ENCODE assay signal across 13 cellular contexts in the genomic region with DNA sequence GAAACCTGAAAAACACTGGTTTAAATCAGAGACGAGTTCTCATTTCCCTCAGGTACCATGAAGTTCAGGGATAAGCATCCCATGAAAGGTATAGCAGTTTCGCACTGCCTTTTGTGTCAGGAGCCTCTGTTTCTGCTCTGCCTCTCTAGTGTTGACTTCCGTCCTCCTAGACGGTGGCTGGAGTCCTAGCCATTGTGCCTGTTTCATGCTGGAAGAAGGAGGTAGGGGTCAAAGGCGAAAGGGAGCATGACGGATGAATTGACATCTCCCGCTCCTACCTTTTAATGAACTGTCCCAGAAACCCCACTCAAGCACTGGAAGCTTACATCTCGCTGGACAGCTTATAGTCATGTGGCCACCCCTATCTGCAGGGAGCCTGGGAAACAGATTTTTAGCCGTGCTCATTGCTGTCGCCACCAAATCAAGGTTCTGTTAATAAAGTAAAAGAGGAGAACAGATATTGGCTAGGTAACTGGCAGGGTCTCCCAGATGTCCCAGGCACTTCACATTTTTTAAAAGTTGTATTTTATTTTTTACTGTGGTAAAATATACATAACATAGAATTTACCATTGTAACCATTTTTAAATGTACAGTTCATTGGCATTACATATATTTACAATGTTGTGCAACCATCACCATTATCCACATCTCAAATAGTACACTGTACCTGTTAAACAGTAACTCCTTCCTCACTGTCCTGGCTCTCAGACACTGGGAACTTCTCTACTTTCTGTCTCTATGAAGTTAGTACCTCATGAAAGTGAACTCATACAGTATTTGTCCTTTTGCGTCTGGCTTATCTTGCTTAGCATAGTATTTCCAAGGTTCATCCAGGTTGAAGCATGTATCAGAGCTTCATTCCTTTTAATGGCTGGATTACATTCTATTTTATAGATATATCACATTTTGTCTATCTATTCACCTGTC. TPM values are rescaled to one million over a fixed set of nuclear protein-coding genes. Genes with fewer than 3 reads are reported as not detected.
DNase-seq lines count a peak whose midpoint lies in the region; ATAC-seq and TF ChIP-seq lines count a peak whose summit lies in the region.
"Had no signal": no experiment of that assay in that cellular context is flagged by ENCODE, and none has a peak within 500 bp of the region (broad histone marks: within the 10 kb centered on the region; RNA-seq: fewer than 3 reads in every experiment).

No MANE protein-coding gene starts in this region.

- H3K9me3 Mint-ChIP-seq in activated CD4-positive, alpha-beta T cell treated with anti-CD3 and anti-CD28 coated beads, Interleukin-2, amount 10 ng/mL, durations not matched to agents 7 days and 5 days = peaks cover 2% of the 10 kb centered on the region
- H3K9me3 Mint-ChIP-seq: neural crest cell had no signal

- H3K4me3 ChIP-seq in SJSA1 (no peak overlapping the region), hepatocyte (no peak overlapping the region), stomach (no peak overlapping the region)
- H3K4me3 ChIP-seq: HAP-1, skin epidermis had no signal

- no peak overlapping the region for H3K4me2 ChIP-seq in hepatocyte

- WGBS in hepatocyte (ENCODE audit: low lambda C conversion rate, missing lambda C conversion rate) = 76% methylated on average over 11 of the region's 11 CpGs
- 76 to 85% (median 79%) methylated on average over 11 of the region's 11 CpGs for WGBS in stomach, 5 donors

- intact Hi-C loops in stomach (cut with DNase I; ENCODE audit: low total_unique reads) = loop anchor here (10.0 kb wide), 1 partner anchor 328 kb away; no protein-coding TSS in a partner anchor

- CTCF ChIA-PET in activated CD4-positive, alpha-beta T cell treated with anti-CD3 and anti-CD28 coated beads, Interleukin-2, amount 10 ng/mL, durations not matched to agents 7 days and 5 days (lab: Charles Lee) = interaction anchor here (0.6 to 3.2 kb wide), 13 partner anchors 8 to 366 kb away, joined by 3 to 14 read pairs (median 3); a partner anchor contains a TSS

- no peak for TF ChIP-seq POLR2A in stomach (IDR thresholded peaks at IDR 0.05)

- POLR2A ChIA-PET in activated CD4-positive, alpha-beta T cell treated with anti-CD3 and anti-CD28 coated beads, Interleukin-2, amount 10 ng/mL, durations not matched to agents 7 days and 5 days (lab: Charles Lee) = interaction anchor here (0.6 to 0.7 kb wide), 2 partner anchors 11 to 103 kb away, joined by 3 to 4 read pairs; no protein-coding TSS in a partner anchor

- TF ChIP-seq CTCF in hepatocyte (IDR thresholded peaks at IDR 0.05; ENCODE audit: poor library complexity) (no peak), stomach (IDR thresholded peaks at IDR 0.05) (no peak)

- TF ChIP-seq EP300 in stomach (IDR thresholded peaks at IDR 0.05) = no peak

- H3K4me1 ChIP-seq in SJSA1 (replicated peaks) (peaks cover 42% of the 10 kb centered on the region), hepatocyte (ENCODE audit: insufficient read depth) (peaks cover 13% of the 10 kb centered on the region), stomach (peaks cover 10 to 47% (median 28%) of the 10 kb centered on the region in 4 donors)
- H3K4me1 ChIP-seq: HAP-1 had no signal

- peak overlapping the region; percentile 50 for H3K27ac Mint-ChIP-seq in activated CD4-positive, alpha-beta T cell treated with anti-CD3 and anti-CD28 coated beads, Interleukin-2, amount 10 ng/mL, durations not matched to agents 7 days and 5 days

- no peaks in the 10 kb centered on the region for H3K9me2 ChIP-seq in hepatocyte (replicated peaks; ENCODE audit: insufficient read depth)

- no peaks in the 10 kb centered on the region for H3K27me3 Mint-ChIP-seq in activated CD4-positive, alpha-beta T cell treated with anti-CD3 and anti-CD28 coated beads, Interleukin-2, amount 10 ng/mL, durations not matched to agents 7 days and 5 days

- H3K36me3 Mint-ChIP-seq in activated CD4-positive, alpha-beta T cell treated with anti-CD3 and anti-CD28 coated beads, Interleukin-2, amount 10 ng/mL, durations not matched to agents 7 days and 5 days (ENCODE audit: low read depth) = peaks cover 1% of the 10 kb centered on the region

- H4K20me1 ChIP-seq in hepatocyte (ENCODE audit: insufficient read depth, poor library complexity, severe bottlenecking) = no peaks in the 10 kb centered on the region

- ATAC-seq in HG03196 (IDR thresholded peaks at IDR 0.05; ENCODE audit: unreplicated experiment) (no peak), GM21723 (IDR thresholded peaks at IDR 0.05; ENCODE audit: unreplicated experiment) (no peak)

- H3K27me3 ChIP-seq in SJSA1 (replicated peaks) (no peaks in the 10 kb centered on the region), hepatocyte (peaks cover 3% of the 10 kb centered on the region), stomach (no peaks in the 10 kb centered on the region)

- H3K4me1 Mint-ChIP-seq in activated CD4-positive, alpha-beta T cell treated with anti-CD3 and anti-CD28 coated beads, Interleukin-2, amount 10 ng/mL, durations not matched to agents 7 days and 5 days = peaks cover 77% of the 10 kb centered on the region

- no peak overlapping the region for H3K4me3 Mint-ChIP-seq in activated CD4-positive, alpha-beta T cell treated with anti-CD3 and anti-CD28 coated beads, Interleukin-2, amount 10 ng/mL, durations not matched to agents 7 days and 5 days
- H3K4me3 Mint-ChIP-seq: neural crest cell had no signal

- H3K27ac ChIP-seq in SJSA1 (peak overlapping the region; percentile 47), hepatocyte (peak overlapping the region; percentile 56), stomach (peak overlapping the region; percentile 7 to 80 (median 35))

- H3K9me3 ChIP-seq in SJSA1 (replicated peaks) = no peaks in the 10 kb centered on the region
- H3K9me3 ChIP-seq in hepatocyte (ENCODE audit: low read depth) = no peaks in the 10 kb centered on the region
- H3K9me3 ChIP-seq in stomach = no peaks in the 10 kb centered on the region
- H3K9me3 ChIP-seq: HAP-1 had no signal

- no peaks in the 10 kb centered on the region for H3K79me2 ChIP-seq in hepatocyte

- no peak for DNase-seq in activated CD4-positive, alpha-beta T cell treated with anti-CD3 and anti-CD28 coated beads, Interleukin-2, amount 10 ng/mL, durations not matched to agents 7 days and 5 days
- no peak for DNase-seq in activated CD4-positive, alpha-beta T cell treated with anti-CD3 and anti-CD28 coated beads for 4 hours
- no peak for DNase-seq in SJSA1 (ENCODE audit: low read depth in 1 of 2, low spot score in 2 of 2)
- DNase-seq in hepatocyte (ENCODE audit: low spot score) = no peak
- no peak for DNase-seq in stomach
- no peak for DNase-seq in stimulated activated CD4-positive, alpha-beta T cell treated with anti-CD3 and anti-CD28 coated beads, Interleukin-1b, Interleukin-23, amount 100 ng/mL, for 48 hours
- DNase-seq: NCI-H1436, NCI-H69 had no signal

- H2AFZ ChIP-seq in hepatocyte = no peak overlapping the region

- H3K36me3 ChIP-seq in SJSA1 = no peaks in the 10 kb centered on the region
- no peaks in the 10 kb centered on the region for H3K36me3 ChIP-seq in hepatocyte (replicated peaks; ENCODE audit: insufficient read depth, low read depth)
- H3K36me3 ChIP-seq in stomach = no peaks in the 10 kb centered on the region
- H3K36me3 ChIP-seq: HAP-1 had no signal

RNA-seq across cellular contexts. Expression of a gene that starts 55.0 kb away (rescaled TPM):
- 10 to 100 TPM; 20.1 to 22.7 TPM for total RNA-seq in activated CD4-positive, alpha-beta T cell treated with anti-CD3 and anti-CD28 coated beads, Interleukin-2, amount 10 ng/mL, durations not matched to agents 7 days and 5 days
- not detected in 2 replicates for total RNA-seq in SJSA1 (2014; rRNA removed; shearing (Covaris generic))
- total RNA-seq in hepatocyte (not detected in 2 replicates), stomach (1 to 10 TPM in 1 of 5 donors, not detected in 4; 2.0 TPM)
- polyA plus RNA-seq in hepatocyte (not detected in 2 replicates), stomach (1 to 10 TPM in 1 of 3 donors, not detected in 2; 1.1 TPM)

Comparison
In these comparisons a context has a peak if more than half of its experiments do, and no peak if none do; other contexts are left out.
1. RNA of a gene that starts 55.0 kb away (total RNA-seq): 20.1 to 22.7 TPM in activated CD4-positive, alpha-beta T cell treated with anti-CD3 and anti-CD28 coated beads, Interleukin-2, amount 10 ng/mL, durations not matched to agents 7 days and 5 days; not detected in SJSA1, not detected in hepatocyte and 2.0 TPM in stomach; every median in the first group is over 4 times any median in the second.
2. Peak in every context shown above with its lines, with median percentiles within 50 percentile points of each other: H3K27ac ChIP-seq.